In genomic region chr9:122193651-122194050, GRCh38 we compare ENCODE assay signal across 12 cellular contexts. TPM values are rescaled to one million over a fixed set of nuclear protein-coding genes. Genes with fewer than 3 reads are reported as not detected.
"Had no signal": no experiment of that assay in that cellular context is flagged by ENCODE, and none has a peak within 500 bp of the region (broad histone marks: within the 10 kb centered on the region; RNA-seq: fewer than 3 reads in every experiment).

No MANE protein-coding gene starts in this region.

- FAIRE-seq: H54, HepG2 had no signal

- H3K9me3 Mint-ChIP-seq: H9, HFFc6, IgD-negative memory B cell had no signal

- H3K4me3 ChIP-seq: GM23248 had no signal

- ATAC-seq: HepG2 had no signal

- H3K4me2 ChIP-seq: KMS-11 had no signal

- H3K9ac ChIP-seq: GM23248, KMS-11 had no signal

- H3K36me3 Mint-ChIP-seq: IgD-negative memory B cell had no signal

- DNase-seq: GM23248, GOT3, H9, HCEC 1CT, HFFc6, KBM-7 had no signal

- H2AFZ ChIP-seq: GM23248 had no signal

- H3K27ac Mint-ChIP-seq: HFFc6 had no signal

- H3K27ac ChIP-seq: GM23248, HL-60, KMS-11 had no signal

RNA-seq across cellular contexts. Expression of gene MORN5, which starts 33.9 kb away (rescaled TPM):
- total RNA-seq: GM23248, H9, HepG2, HFFc6, HT1080 had no signal
- polyA plus RNA-seq: GM23248, HepG2, IgD-negative memory B cell had no signal

RNA-seq across cellular contexts. Expression of gene LHX6, which starts 35.1 kb away (rescaled TPM):
- total RNA-seq: GM23248, HFFc6 had no signal
- polyA plus RNA-seq: GM23248, IgD-negative memory B cell had no signal
